8 cellular contexts compared by ENCODE assay signal in genomic region chr20:48826883-48827771, GRCh38. TPM values are rescaled to one million over a fixed set of nuclear protein-coding genes. Genes with fewer than 3 reads are reported as not detected.
A peak's percentile ranks its signal among the peaks of the same experiment; 100 is the strongest.
DNase-seq lines count a peak whose midpoint lies in the region; ATAC-seq and TF ChIP-seq lines count a peak whose summit lies in the region.

No MANE protein-coding gene starts in this region.

- no peak for TF ChIP-seq CTCF in GM12865 (IDR thresholded peaks at IDR 0.05; ENCODE audit: insufficient read depth, low read depth, low read length, missing control alignments)
- TF ChIP-seq CTCF in GM23338 (conservative IDR thresholded peaks at IDR 0.05; ENCODE audit: low read depth in 2 of 2), result no peak
- TF ChIP-seq CTCF in spleen (IDR thresholded peaks at IDR 0.05 in 8 of 11, conservative IDR thresholded peaks at IDR 0.05 in 3 of 11), result no peak

- H3F3A ChIP-seq in GM23338 (replicated peaks; ENCODE audit: low read depth), result peaks cover 8% of the 10 kb centered on the region

- H3K4me1 ChIP-seq in GM23338 (ENCODE audit: insufficient read depth), result peaks cover 24% of the 10 kb centered on the region
- H3K4me1 ChIP-seq in iPS-20b (ENCODE audit: insufficient read depth, low read length), result peaks cover 13% of the 10 kb centered on the region; the same call in 1 of the 2 replicates
- peaks cover 41 to 92% (median 58%) of the 10 kb centered on the region in 6 donors for H3K4me1 ChIP-seq in spleen

- H3K4me3 ChIP-seq in GM12865 (ENCODE audit: low read depth, low read length) (peak overlapping the region; percentile 91), GM23338 (peak overlapping the region; percentile 80), iPS-20b (ENCODE audit: low read length) (peak overlapping the region; percentile 82), spleen (peak overlapping the region; percentile 79 to 96 (median 87))

- peak overlapping the region; percentile 67; the same call in 1 of the 2 replicates for H3K9ac ChIP-seq in iPS-20b (ENCODE audit: low read depth, low read length)

- 0 to 2% (median 1%) methylated on average over 51 to 72 of the region's 72 CpGs for WGBS in spleen, 5 donors

- no peak for TF ChIP-seq POLR2A in spleen (IDR thresholded peaks at IDR 0.05)

- no peaks in the 10 kb centered on the region; the same call in 2 of the 3 replicates for H3K36me3 Mint-ChIP-seq in GM23338 (ENCODE audit: low read depth)
- H3K36me3 Mint-ChIP-seq in activated naive CD8-positive, alpha-beta T cell treated with anti-CD3 and anti-CD28 coated beads for 36 hours, result peaks cover 29% of the 10 kb centered on the region

- peaks cover 47% of the 10 kb centered on the region for H3K27me3 Mint-ChIP-seq in GM23338 (ENCODE audit: insufficient read depth, low read depth, poor library complexity)
- no peaks in the 10 kb centered on the region for H3K27me3 Mint-ChIP-seq in activated naive CD8-positive, alpha-beta T cell treated with anti-CD3 and anti-CD28 coated beads for 36 hours

- H3K27ac ChIP-seq in GM23338 (ENCODE audit: low read depth) (no peak overlapping the region), iPS-20b (ENCODE audit: low read length) (no peak overlapping the region), spleen (peak overlapping the region; percentile 70 to 97 (median 92))

- no peak overlapping the region for H3K27ac Mint-ChIP-seq in GM23338
- peak overlapping the region; percentile 93 for H3K27ac Mint-ChIP-seq in activated naive CD8-positive, alpha-beta T cell treated with anti-CD3 and anti-CD28 coated beads for 36 hours

- no peaks in the 10 kb centered on the region for H3K9me3 ChIP-seq in iPS-20b (ENCODE audit: insufficient read depth, low read depth, low read length)
- no peaks in the 10 kb centered on the region for H3K9me3 ChIP-seq in spleen

- peak overlapping the region; percentile 95 for H3K4me2 ChIP-seq in GM23338

- DNase-seq in GM12865 (ENCODE audit: low read depth) (peak; percentile 66), GM23338 (ENCODE audit: low spot score) (peak; percentile 71), NCI-H1105 treated with DMSO at 0.1 percent for 48 hours (lab: John Stamatoyannopoulos, UW) (peak; percentile 25), spleen (peak; percentile 93), cortex of kidney (lab: John Stamatoyannopoulos, UW) (no peak)
- peak; percentile 55 for DNase-seq in activated naive CD8-positive, alpha-beta T cell treated with anti-CD3 and anti-CD28 coated beads for 36 hours

- H2AFZ ChIP-seq in GM23338, result peak overlapping the region; percentile 84; the same call in 1 of the 2 replicates

- H3K4me1 Mint-ChIP-seq in GM23338, result peaks cover 21% of the 10 kb centered on the region
- peaks cover 53% of the 10 kb centered on the region for H3K4me1 Mint-ChIP-seq in activated naive CD8-positive, alpha-beta T cell treated with anti-CD3 and anti-CD28 coated beads for 36 hours

- H4K20me1 ChIP-seq in GM23338 (replicated peaks; ENCODE audit: insufficient read depth), result peaks cover 12% of the 10 kb centered on the region

- no peaks in the 10 kb centered on the region for H3K9me3 Mint-ChIP-seq in GM23338
- H3K9me3 Mint-ChIP-seq in activated naive CD8-positive, alpha-beta T cell treated with anti-CD3 and anti-CD28 coated beads for 36 hours, result no peaks in the 10 kb centered on the region

- no peaks in the 10 kb centered on the region for H3K36me3 ChIP-seq in GM23338 (ENCODE audit: insufficient read depth)
- no peaks in the 10 kb centered on the region for H3K36me3 ChIP-seq in iPS-20b (ENCODE audit: insufficient read depth, low read depth, low read length)
- H3K36me3 ChIP-seq in spleen, result peaks cover 0 to 2% (median 0%) of the 10 kb centered on the region in 6 donors

- peak; percentile 34 for ATAC-seq in GM23338
- no peak for ATAC-seq in HG02870 (IDR thresholded peaks at IDR 0.05; ENCODE audit: unreplicated experiment)

- H3K4me3 Mint-ChIP-seq in GM23338, result peak overlapping the region; percentile 88
- peak overlapping the region; percentile 95 for H3K4me3 Mint-ChIP-seq in activated naive CD8-positive, alpha-beta T cell treated with anti-CD3 and anti-CD28 coated beads for 36 hours

- no peaks in the 10 kb centered on the region for H3K9me2 ChIP-seq in GM23338 (ENCODE audit: insufficient read depth)

- H3K79me2 ChIP-seq in GM23338 (replicated peaks; ENCODE audit: insufficient read depth), result no peaks in the 10 kb centered on the region

- intact Hi-C loops in spleen (cut with DNase I; ENCODE audit: low total_unique reads), result loop anchor here (10.0 kb wide), 1 partner anchor 72 kb away; no protein-coding TSS in a partner anchor

- H3K27me3 ChIP-seq in GM23338 (ENCODE audit: insufficient read depth) (peaks cover 61% of the 10 kb centered on the region), iPS-20b (ENCODE audit: insufficient read depth, low read length) (peaks cover 64% of the 10 kb centered on the region), spleen (replicated peaks in 1 of 7) (no peaks in the 10 kb centered on the region)

TF ChIP-seq in GM23338, 12 proteins besides CTCF, POLR2A, EP300 and RAD21:
- TF ChIP-seq ETS1 (IDR thresholded peaks at IDR 0.05) (no peak), CREB1 (CRISPR knock-in tag; IDR thresholded peaks at IDR 0.05; ENCODE audit: low read depth) (no peak), ZNF114 (CRISPR knock-in tag; IDR thresholded peaks at IDR 0.05) (no peak), EZH2 (IDR thresholded peaks at IDR 0.05; ENCODE audit: low read depth, unreplicated experiment) (peak; percentile 59)

RNA-seq across cellular contexts. Expression of gene PREX1, which starts 0.7 kb away (rescaled TPM):
- total RNA-seq in GM23338 (2014; rRNA removed; shearing (Covaris generic)), result 7.8 and 10.3 TPM in 2 replicates
- 2.4 and 2.6 TPM in 2 replicates for polyA plus RNA-seq in GM23338 (2016; fragmentation: Nextera tagmentation; extraction: Ambion mirVana)
- 10 to 100 TPM; 76.8 to 77.1 TPM for total RNA-seq in activated naive CD8-positive, alpha-beta T cell treated with anti-CD3 and anti-CD28 coated beads for 36 hours
- 100 to 1,000 TPM; 116 to 279 (median 166) TPM for total RNA-seq in spleen
- 10 to 100 TPM; 36.7 to 76.7 (median 49.7) TPM for polyA plus RNA-seq in spleen

Comparison
In these comparisons a context has a peak if more than half of its experiments do, and no peak if none do; other contexts are left out.
1. H3K27ac ChIP-seq: peak in spleen (8 of 8); none in GM23338 (single experiment) and iPS-20b (single experiment).
2. Peak in every context shown above with its lines, with median percentiles within 50 percentile points of each other: H3K4me3 ChIP-seq.